ENCODE assay signal across 1 cellular context in genomic region chr1:27934818-27935549, GRCh38.
TF ChIP-seq lines count a peak whose summit lies in the region.

Gene SMPDL3B, plus strand, starts transcription at chr1:27935000. Its CDS starts 184 bp downstream, at chr1:27935184.

TF ChIP-seq in K562, 482 proteins besides CTCF, POLR2A, EP300 and RAD21 (continued from another document and continues in another):
- TF ChIP-seq ZBTB40 (IDR thresholded peaks at IDR 0.05) (0 out of 2 replicates have a peak, but pooled peaks have one; percentile 13), ZBTB40 (CRISPR knock-in tag; IDR thresholded peaks at IDR 0.05) (no peak), CREM (IDR thresholded peaks at IDR 0.05; ENCODE audit: low read depth) (no peak), RBBP5 (IDR thresholded peaks at IDR 0.05; ENCODE audit: borderline replicate concordance, insufficient read depth, low read length, poor library complexity, severe bottlenecking) (peak; percentile 40), CTBP1 (IDR thresholded peaks at IDR 0.05; ENCODE audit: borderline replicate concordance) (peak; percentile 47; the same call in 1 of the 2 replicates), E2F6 (IDR thresholded peaks at IDR 0.05; ENCODE audit: borderline replicate concordance in 1 of 2, extremely low read depth in 1 of 2, insufficient read depth in 1 of 2, insufficient read length in 1 of 2, low read depth in 1 of 2, low read length in 1 of 2, poor library complexity in 1 of 2, severe bottlenecking in 1 of 2) (peak in 1 of 2 experiments; percentile 20), USF2 (CRISPR knock-in tag; IDR thresholded peaks at IDR 0.05) (peak; percentile 38), RBFOX2 (IDR thresholded peaks at IDR 0.05; ENCODE audit: low read depth, low read length) (peak; percentile 41; the same call in 1 of the 2 replicates), DNMT1 (IDR thresholded peaks at IDR 0.05) (no peak), FOXK2 (conservative IDR thresholded peaks at IDR 0.05 in 1 of 2, IDR thresholded peaks at IDR 0.05 in 1 of 2; ENCODE audit: low read depth in 2 of 2) (0 out of 4 replicates have a peak, but pooled peaks of 1 of the 2 experiments have one; percentile 17), RCOR1 (IDR thresholded peaks at IDR 0.05; ENCODE audit: borderline replicate concordance in 1 of 2, low read depth in 2 of 2, low read length in 2 of 2) (0 out of 4 replicates have a peak, but pooled peaks of 1 of the 2 experiments have one; percentile 9), CHD7 (IDR thresholded peaks at IDR 0.05; ENCODE audit: low read depth, low read length) (no peak), SP2 (IDR thresholded peaks at IDR 0.05; ENCODE audit: extremely low read depth, low read depth, low read length, poor library complexity, severe bottlenecking) (no peak), USF1 (CRISPR knock-in tag; IDR thresholded peaks at IDR 0.05) (peak; percentile 62)
- TF ChIP-seq, protein P1, sequence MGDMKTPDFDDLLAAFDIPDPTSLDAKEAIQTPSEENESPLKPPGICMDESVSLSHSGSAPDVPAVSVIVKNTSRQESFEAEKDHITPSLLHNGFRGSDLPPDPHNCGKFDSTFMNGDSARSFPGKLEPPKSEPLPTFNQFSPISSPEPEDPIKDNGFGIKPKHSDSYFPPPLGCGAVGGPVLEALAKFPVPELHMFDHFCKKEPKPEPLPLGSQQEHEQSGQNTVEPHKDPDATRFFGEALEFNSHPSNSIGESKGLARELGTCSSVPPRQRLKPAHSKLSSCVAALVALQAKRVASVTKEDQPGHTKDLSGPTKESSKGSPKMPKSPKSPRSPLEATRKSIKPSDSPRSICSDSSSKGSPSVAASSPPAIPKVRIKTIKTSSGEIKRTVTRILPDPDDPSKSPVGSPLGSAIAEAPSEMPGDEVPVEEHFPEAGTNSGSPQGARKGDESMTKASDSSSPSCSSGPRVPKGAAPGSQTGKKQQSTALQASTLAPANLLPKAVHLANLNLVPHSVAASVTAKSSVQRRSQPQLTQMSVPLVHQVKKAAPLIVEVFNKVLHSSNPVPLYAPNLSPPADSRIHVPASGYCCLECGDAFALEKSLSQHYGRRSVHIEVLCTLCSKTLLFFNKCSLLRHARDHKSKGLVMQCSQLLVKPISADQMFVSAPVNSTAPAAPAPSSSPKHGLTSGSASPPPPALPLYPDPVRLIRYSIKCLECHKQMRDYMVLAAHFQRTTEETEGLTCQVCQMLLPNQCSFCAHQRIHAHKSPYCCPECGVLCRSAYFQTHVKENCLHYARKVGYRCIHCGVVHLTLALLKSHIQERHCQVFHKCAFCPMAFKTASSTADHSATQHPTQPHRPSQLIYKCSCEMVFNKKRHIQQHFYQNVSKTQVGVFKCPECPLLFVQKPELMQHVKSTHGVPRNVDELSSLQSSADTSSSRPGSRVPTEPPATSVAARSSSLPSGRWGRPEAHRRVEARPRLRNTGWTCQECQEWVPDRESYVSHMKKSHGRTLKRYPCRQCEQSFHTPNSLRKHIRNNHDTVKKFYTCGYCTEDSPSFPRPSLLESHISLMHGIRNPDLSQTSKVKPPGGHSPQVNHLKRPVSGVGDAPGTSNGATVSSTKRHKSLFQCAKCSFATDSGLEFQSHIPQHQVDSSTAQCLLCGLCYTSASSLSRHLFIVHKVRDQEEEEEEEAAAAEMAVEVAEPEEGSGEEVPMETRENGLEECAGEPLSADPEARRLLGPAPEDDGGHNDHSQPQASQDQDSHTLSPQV (IDR thresholded peaks at IDR 0.05) = 0 out of 2 replicates have a peak, but pooled peaks have one; percentile 54
- TF ChIP-seq, protein P2, sequence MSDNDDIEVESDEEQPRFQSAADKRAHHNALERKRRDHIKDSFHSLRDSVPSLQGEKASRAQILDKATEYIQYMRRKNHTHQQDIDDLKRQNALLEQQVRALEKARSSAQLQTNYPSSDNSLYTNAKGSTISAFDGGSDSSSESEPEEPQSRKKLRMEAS (CRISPR knock-in tag; IDR thresholded peaks at IDR 0.05) = peak; percentile 73
